In genomic region chr2:237573721-237574415, GRCh38 we compare ENCODE assay signal across 1 cellular context.
TF ChIP-seq lines count a peak whose summit lies in the region.

No MANE protein-coding gene starts in this region.

TF ChIP-seq in WTC11, 78 proteins besides CTCF, POLR2A, EP300 and RAD21 (continued from another document):
- TF ChIP-seq RELA (CRISPR knock-in tag; IDR thresholded peaks at IDR 0.05; ENCODE audit: borderline replicate concordance) (no peak), OVOL2 (CRISPR knock-in tag; IDR thresholded peaks at IDR 0.05; ENCODE audit: borderline replicate concordance) (no peak), NR3C1 (CRISPR knock-in tag; conservative IDR thresholded peaks at IDR 0.05; ENCODE audit: low read depth) (no peak), GRHL2 (CRISPR knock-in tag; IDR thresholded peaks at IDR 0.05; ENCODE audit: insufficient replicate concordance, severe bottlenecking) (no peak), JAZF1 (CRISPR knock-in tag; IDR thresholded peaks at IDR 0.05) (no peak)
